16 cellular contexts compared by ENCODE assay signal in the genomic region with DNA sequence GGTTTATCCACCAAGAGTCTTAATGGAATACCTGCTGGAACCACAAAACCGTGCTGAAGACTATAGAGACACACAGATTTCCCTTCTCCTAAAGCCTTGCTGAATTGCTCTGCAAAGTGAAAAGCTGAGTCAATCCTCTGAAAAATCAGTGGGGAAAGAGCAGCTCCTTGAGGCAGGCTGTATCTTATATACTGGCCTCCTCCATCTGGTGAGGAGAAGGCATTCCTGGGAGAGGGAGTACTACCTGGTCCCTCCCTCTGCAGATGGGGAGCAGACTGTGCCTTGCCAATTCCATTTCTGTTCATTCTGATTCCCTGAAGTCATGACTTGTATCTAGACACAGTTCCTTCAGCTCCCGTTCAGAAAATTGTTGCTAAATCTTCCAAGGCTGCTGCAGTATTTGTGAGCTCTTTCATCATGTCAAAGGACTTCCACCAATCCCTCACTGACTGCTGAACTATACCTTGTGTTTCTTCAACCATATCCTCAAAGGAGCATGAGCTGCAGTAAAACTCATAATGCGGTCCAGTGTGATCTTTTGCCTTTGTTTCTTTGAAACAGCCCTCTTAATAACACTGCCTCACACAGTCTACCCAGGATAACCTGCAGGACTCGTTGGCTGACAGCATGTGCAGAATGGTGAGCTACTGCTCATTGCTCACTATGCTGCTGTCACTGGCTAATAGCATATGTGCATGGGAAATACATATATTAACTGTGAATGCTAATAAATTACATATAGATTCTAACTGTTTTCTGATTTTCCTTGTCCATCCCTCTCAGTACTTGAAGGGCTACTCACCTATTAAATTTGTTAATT.
DNase-seq lines count a peak whose midpoint lies in the region; ATAC-seq and TF ChIP-seq lines count a peak whose summit lies in the region.
"Had no signal": no experiment of that assay in that cellular context is flagged by ENCODE, and none has a peak within 500 bp of the region (broad histone marks: within the 10 kb centered on the region; RNA-seq: fewer than 3 reads in every experiment).

No MANE protein-coding gene starts in this region.

- TF ChIP-seq RAD21 in SK-N-SH (IDR thresholded peaks at IDR 0.05; ENCODE audit: low read length) = peak; percentile 24; the same call in 1 of the 2 replicates

- ATAC-seq in natural killer cell treated with Interleukin-12 subunit alpha and Interleukin-12 subunit beta and Interleukin-15 and Interleukin-18, amount 100 ng/mL, for 72 hours = no peak
- no peak for ATAC-seq in HG02852 (IDR thresholded peaks at IDR 0.05; ENCODE audit: unreplicated experiment)
- ATAC-seq: effector memory CD8-positive, alpha-beta T cell had no signal

- TF ChIP-seq EP300 in SK-N-SH (IDR thresholded peaks at IDR 0.05; ENCODE audit: borderline replicate concordance in 1 of 2, low read depth in 1 of 2, low read length in 1 of 2) = 0 out of 4 replicates have a peak, but pooled peaks of 1 of the 2 experiments have one; percentile 25

- H3K9ac ChIP-seq in SK-N-SH (peak overlapping the region; percentile 30; the same call in 1 of the 2 replicates), neural progenitor cell (no peak overlapping the region)

- H3K27me3 Mint-ChIP-seq in natural killer cell treated with Interleukin-12 subunit alpha and Interleukin-12 subunit beta and Interleukin-15 and Interleukin-18, amount 100 ng/mL, for 72 hours = peaks cover 28 to 48% of the 10 kb centered on the region in 2 donors
- peaks cover 11% of the 10 kb centered on the region for H3K27me3 Mint-ChIP-seq in neural progenitor cell (ENCODE audit: insufficient read depth, low read depth)

- H3K4me1 ChIP-seq in SK-N-SH (ENCODE audit: control insufficient read depth in 1 of 2, insufficient read depth in 2 of 2, low read depth in 1 of 2, low read length in 1 of 2) (peaks cover 0 to 27% of the 10 kb centered on the region in 2 experiments; a peak in 2 of 4 replicates), neural progenitor cell (peaks cover 4% of the 10 kb centered on the region)
- H3K4me1 ChIP-seq: SJCRH30 had no signal

- CTCF ChIA-PET in AG04449 (lab: Yijun Ruan, JAX) = interaction anchor here (0.8 to 4.3 kb wide), 11 partner anchors 10 to 281 kb away, joined by 3 to 25 read pairs (median 4); a partner anchor contains a TSS
- CTCF ChIA-PET in SK-N-SH (lab: Yijun Ruan, JAX) = interaction anchor here (0.6 to 2.4 kb wide), 2 partner anchors 148 to 409 kb away, joined by 3 to 8 read pairs; a partner anchor contains a TSS

- H3K4me3 Mint-ChIP-seq in natural killer cell treated with Interleukin-12 subunit alpha and Interleukin-12 subunit beta and Interleukin-15 and Interleukin-18, amount 100 ng/mL, for 72 hours = no peak overlapping the region
- no peak overlapping the region for H3K4me3 Mint-ChIP-seq in neural progenitor cell
- H3K4me3 Mint-ChIP-seq: effector memory CD8-positive, alpha-beta T cell had no signal

- H2AFZ ChIP-seq in SK-N-SH (ENCODE audit: low read depth) = peak overlapping the region; percentile 33; the same call in 1 of the 2 replicates
- H2AFZ ChIP-seq in neural progenitor cell (replicated peaks) = no peak overlapping the region

- H3K27ac ChIP-seq in SK-N-SH (ENCODE audit: low read depth in 2 of 2, low read length in 1 of 2) (peak overlapping the region in 1 of 2 experiments; percentile 85; a peak in 2 of 4 replicates), neural progenitor cell (no peak overlapping the region)
- H3K27ac ChIP-seq: SJCRH30 had no signal

- no peak overlapping the region for H3K4me3 ChIP-seq in AG04449 (ENCODE audit: low read depth, low read length)
- no peak overlapping the region for H3K4me3 ChIP-seq in SK-N-SH (ENCODE audit: low read depth in 2 of 2, low read length in 1 of 2)
- no peak overlapping the region for H3K4me3 ChIP-seq in fibroblast of pulmonary artery (replicated peaks; ENCODE audit: low read depth, low read length)
- no peak overlapping the region for H3K4me3 ChIP-seq in neural progenitor cell
- H3K4me3 ChIP-seq: MG63, SJCRH30 had no signal

- H3K4me1 Mint-ChIP-seq in natural killer cell treated with Interleukin-12 subunit alpha and Interleukin-12 subunit beta and Interleukin-15 and Interleukin-18, amount 100 ng/mL, for 72 hours (ENCODE audit: low read depth in 2 of 2) = no peaks in the 10 kb centered on the region
- H3K4me1 Mint-ChIP-seq in neural progenitor cell = peaks cover 2% of the 10 kb centered on the region

- no peaks in the 10 kb centered on the region for H3K9me2 ChIP-seq in SK-N-SH

- 31% methylated on average over 4 of the region's 4 CpGs for WGBS in SK-N-SH (ENCODE audit: low lambda C conversion rate)

- H3K27me3 ChIP-seq in SK-N-SH (ENCODE audit: insufficient read depth) (no peaks in the 10 kb centered on the region), neural progenitor cell (no peaks in the 10 kb centered on the region)
- H3K27me3 ChIP-seq: MG63, SJCRH30 had no signal

- H3F3A ChIP-seq in SK-N-SH (replicated peaks; ENCODE audit: insufficient read depth) (peaks cover 34% of the 10 kb centered on the region), neural progenitor cell (ENCODE audit: low read depth) (no peaks in the 10 kb centered on the region)

- H3K79me2 ChIP-seq in SK-N-SH (ENCODE audit: insufficient read depth) (no peaks in the 10 kb centered on the region), neural progenitor cell (ENCODE audit: low read depth) (no peaks in the 10 kb centered on the region)

- no peaks in the 10 kb centered on the region for H3K36me3 Mint-ChIP-seq in natural killer cell treated with Interleukin-12 subunit alpha and Interleukin-12 subunit beta and Interleukin-15 and Interleukin-18, amount 100 ng/mL, for 72 hours
- H3K36me3 Mint-ChIP-seq in neural progenitor cell = peaks cover 2% of the 10 kb centered on the region

- POLR2A ChIA-PET in AG04449 (lab: Yijun Ruan, JAX) = interaction anchor here (0.6 to 2.5 kb wide), 5 partner anchors 8 to 87 kb away, joined by 3 to 13 read pairs (median 4); a partner anchor contains a TSS
- POLR2A ChIA-PET in SK-N-SH (lab: Yijun Ruan, JAX) = no interaction called here

- H3K9me3 Mint-ChIP-seq in natural killer cell treated with Interleukin-12 subunit alpha and Interleukin-12 subunit beta and Interleukin-15 and Interleukin-18, amount 100 ng/mL, for 72 hours = no peaks in the 10 kb centered on the region
- peaks cover 6% of the 10 kb centered on the region for H3K9me3 Mint-ChIP-seq in neural progenitor cell
- H3K9me3 Mint-ChIP-seq: effector memory CD8-positive, alpha-beta T cell had no signal

- DNase-seq in AG04449 (ENCODE audit: low read depth, low spot score) (no peak), HCEC 1CT (peak; percentile 70), SK-N-SH (no peak), fibroblast of pulmonary artery (ENCODE audit: low read depth) (peak; percentile 83), NCI-H2081 (lab: John Stamatoyannopoulos, UW) (no peak), neural progenitor cell (ENCODE audit: low spot score) (no peak)
- DNase-seq in natural killer cell treated with Interleukin-12 subunit alpha and Interleukin-12 subunit beta and Interleukin-15 and Interleukin-18, amount 100 ng/mL, for 72 hours (ENCODE audit: low spot score) = no peak
- DNase-seq: activated T-cell treated with anti-CD3 and anti-CD28 coated beads, Interleukin-2, amount 50 U/mL, for 1 hour; amygdala; C1 segment of cervical spinal cord; effector memory CD8-positive, alpha-beta T cell; MG63; NCI-H510A treated with DMSO at 0.1 percent for 48 hours; occipital lobe; SJCRH30 had no signal

- no peaks in the 10 kb centered on the region for H4K20me1 ChIP-seq in SK-N-SH (ENCODE audit: insufficient read depth)
- H4K20me1 ChIP-seq in neural progenitor cell (ENCODE audit: low read depth) = no peaks in the 10 kb centered on the region

- TF ChIP-seq CTCF in AG04449 (IDR thresholded peaks at IDR 0.05; ENCODE audit: insufficient read depth, low read length, missing control alignments) (peak; percentile 19), SK-N-SH (IDR thresholded peaks at IDR 0.05) (peak; percentile 37), fibroblast of pulmonary artery (IDR thresholded peaks at IDR 0.05; ENCODE audit: low read length, missing control alignments) (no peak), neural progenitor cell (IDR thresholded peaks at IDR 0.05) (no peak)

- H3K27ac Mint-ChIP-seq in natural killer cell treated with Interleukin-12 subunit alpha and Interleukin-12 subunit beta and Interleukin-15 and Interleukin-18, amount 100 ng/mL, for 72 hours = no peak overlapping the region
- no peak overlapping the region for H3K27ac Mint-ChIP-seq in neural progenitor cell
- H3K27ac Mint-ChIP-seq: effector memory CD8-positive, alpha-beta T cell had no signal

- H3K4me2 ChIP-seq in SK-N-SH (peak overlapping the region; percentile 14; the same call in 1 of the 2 replicates), neural progenitor cell (no peak overlapping the region)

- H3K36me3 ChIP-seq in SK-N-SH (replicated peaks in 1 of 2; ENCODE audit: control insufficient read depth in 1 of 2, insufficient read depth in 2 of 2, low read length in 1 of 2) (no peaks in the 10 kb centered on the region), neural progenitor cell (no peaks in the 10 kb centered on the region)
- H3K36me3 ChIP-seq: MG63, SJCRH30 had no signal

- H3K9me3 ChIP-seq in SK-N-SH = no peaks in the 10 kb centered on the region
- no peaks in the 10 kb centered on the region for H3K9me3 ChIP-seq in neural progenitor cell (ENCODE audit: low read depth)
- H3K9me3 ChIP-seq: MG63, SJCRH30 had no signal

TF ChIP-seq in SK-N-SH, 30 proteins besides CTCF, POLR2A, EP300 and RAD21:
- TF ChIP-seq TCF12 (IDR thresholded peaks at IDR 0.05) (peak; percentile 32), NFIC (IDR thresholded peaks at IDR 0.05; ENCODE audit: borderline replicate concordance) (peak; percentile 18; the same call in 1 of the 2 replicates)
- TF ChIP-seq, protein P1, sequence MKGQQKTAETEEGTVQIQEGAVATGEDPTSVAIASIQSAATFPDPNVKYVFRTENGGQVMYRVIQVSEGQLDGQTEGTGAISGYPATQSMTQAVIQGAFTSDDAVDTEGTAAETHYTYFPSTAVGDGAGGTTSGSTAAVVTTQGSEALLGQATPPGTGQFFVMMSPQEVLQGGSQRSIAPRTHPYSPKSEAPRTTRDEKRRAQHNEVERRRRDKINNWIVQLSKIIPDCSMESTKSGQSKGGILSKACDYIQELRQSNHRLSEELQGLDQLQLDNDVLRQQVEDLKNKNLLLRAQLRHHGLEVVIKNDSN (IDR thresholded peaks at IDR 0.05; ENCODE audit: borderline replicate concordance, low read depth) = no peak

Comparison
In these comparisons a context has a peak if more than half of its experiments do, and no peak if none do; other contexts are left out.
1. DNase-seq: peak in HCEC 1CT (single experiment) and fibroblast of pulmonary artery (single experiment); none in AG04449 (single experiment), SK-N-SH (single experiment), natural killer cell treated with Interleukin-12 subunit alpha and Interleukin-12 subunit beta and Interleukin-15 and Interleukin-18, amount 100 ng/mL, for 72 hours (single experiment), NCI-H2081 (0 of 2) and neural progenitor cell (single experiment).
2. CTCF ChIP-seq: peak in AG04449 (single experiment) and SK-N-SH (single experiment); none in fibroblast of pulmonary artery (single experiment) and neural progenitor cell (single experiment).